Comparison of ENCODE assay signal across 10 cellular contexts in genomic region chr2:98935111-98935770, GRCh38. TPM values are rescaled to one million over a fixed set of nuclear protein-coding genes. Genes with fewer than 3 reads are reported as not detected.
DNase-seq lines count a peak whose midpoint lies in the region; ATAC-seq, FAIRE-seq and TF ChIP-seq lines count a peak whose summit lies in the region.
"Had no signal": no experiment of that assay in that cellular context is flagged by ENCODE, and none has a peak within 500 bp of the region (broad histone marks: within the 10 kb centered on the region; RNA-seq: fewer than 3 reads in every experiment).

No MANE protein-coding gene starts in this region.

- peak overlapping the region in 2 of 3 donors; percentile 16 to 40 for H3K4me3 ChIP-seq in right lobe of liver
- peak overlapping the region; percentile 31 to 59 (median 38) for H3K4me3 ChIP-seq in tibial nerve

- no peak for ATAC-seq in activated naive CD8-positive, alpha-beta T cell treated with anti-CD3 and anti-CD28 coated beads, Interleukin-2, amount 50 U/mL, for 24 hours
- ATAC-seq in right lobe of liver = no peak

- H3K9me3 ChIP-seq in right lobe of liver = no peaks in the 10 kb centered on the region
- H3K9me3 ChIP-seq in tibial nerve = no peaks in the 10 kb centered on the region

- no peak overlapping the region for H3K27ac ChIP-seq in right lobe of liver
- H3K27ac ChIP-seq in tibial nerve = peak overlapping the region in 1 of 4 donors; percentile 25

- H3K36me3 ChIP-seq in right lobe of liver (no peaks in the 10 kb centered on the region), tibial nerve (no peaks in the 10 kb centered on the region)

- H3K4me1 ChIP-seq in right lobe of liver (peaks cover 0 to 19% (median 0%) of the 10 kb centered on the region in 4 donors), tibial nerve (peaks cover 0 to 23% (median 13%) of the 10 kb centered on the region in 4 donors)

- H3K36me3 Mint-ChIP-seq in activated T-cell treated with anti-CD3 and anti-CD28 coated beads, Interleukin-2, amount 50 U/mL, for 24 hours (ENCODE audit: low read depth) = no peaks in the 10 kb centered on the region
- H3K36me3 Mint-ChIP-seq in activated naive CD8-positive, alpha-beta T cell treated with anti-CD3 and anti-CD28 coated beads, Interleukin-2, amount 50 U/mL, for 24 hours (ENCODE audit: low read depth) = no peaks in the 10 kb centered on the region

- peaks cover 71% of the 10 kb centered on the region for H3K27me3 Mint-ChIP-seq in activated T-cell treated with anti-CD3 and anti-CD28 coated beads, Interleukin-2, amount 50 U/mL, for 24 hours
- peaks cover 54% of the 10 kb centered on the region for H3K27me3 Mint-ChIP-seq in activated naive CD8-positive, alpha-beta T cell treated with anti-CD3 and anti-CD28 coated beads, Interleukin-2, amount 50 U/mL, for 24 hours

- FAIRE-seq in GM12892 (lab: Jason Lieb, UNC) = no peak
- FAIRE-seq: D721Med, small intestine had no signal

- H3K27me3 ChIP-seq in right lobe of liver (peaks cover 0 to 9% of the 10 kb centered on the region in 2 donors), tibial nerve (peaks cover 0 to 38% of the 10 kb centered on the region in 2 donors)

- 8% methylated on average over 18 of the region's 19 CpGs for WGBS in right lobe of liver (ENCODE audit: insufficient coverage, low coverage, low lambda C conversion rate, missing lambda C conversion rate)
- WGBS in tibial nerve, 2 donors = 12 to 13% methylated on average over 19 of the region's 19 CpGs

- H3K4me3 Mint-ChIP-seq in activated T-cell treated with anti-CD3 and anti-CD28 coated beads, Interleukin-2, amount 50 U/mL, for 24 hours = peak overlapping the region; percentile 63
- peak overlapping the region; percentile 50 for H3K4me3 Mint-ChIP-seq in activated naive CD8-positive, alpha-beta T cell treated with anti-CD3 and anti-CD28 coated beads, Interleukin-2, amount 50 U/mL, for 24 hours

- intact Hi-C loops in right lobe of liver (cut with DNase I) = no loop called here

- DNase-seq in activated T-cell treated with anti-CD3 and anti-CD28 coated beads, Interleukin-2, amount 50 U/mL, for 24 hours = no peak
- DNase-seq in activated T-cell treated with anti-CD3 and anti-CD28 coated beads, Interleukin-2, amount 50 U/mL, for 48 hours = no peak
- no peak for DNase-seq in activated naive CD8-positive, alpha-beta T cell treated with anti-CD3 and anti-CD28 coated beads, Interleukin-2, amount 50 U/mL, for 24 hours
- DNase-seq in right lobe of liver (no peak), tibial nerve (ENCODE audit: low spot score in 2 of 2) (no peak), GM12892 (ENCODE audit: insufficient read length) (no peak), AG08395 (ENCODE audit: low spot score) (no peak)
- DNase-seq in central memory CD4-positive, alpha-beta T cell = no peak
- DNase-seq: small intestine had no signal

- no peak for TF ChIP-seq EP300 in tibial nerve (IDR thresholded peaks at IDR 0.05)

- TF ChIP-seq CTCF in right lobe of liver (IDR thresholded peaks at IDR 0.05) (no peak), tibial nerve (IDR thresholded peaks at IDR 0.05) (no peak)

- TF ChIP-seq POLR2A in right lobe of liver (IDR thresholded peaks at IDR 0.05) (no peak), tibial nerve (IDR thresholded peaks at IDR 0.05) (no peak), GM12892 (IDR thresholded peaks at IDR 0.05; ENCODE audit: low read depth, low read length) (no peak)

- no peaks in the 10 kb centered on the region for H3K9me3 Mint-ChIP-seq in activated T-cell treated with anti-CD3 and anti-CD28 coated beads, Interleukin-2, amount 50 U/mL, for 24 hours
- no peaks in the 10 kb centered on the region for H3K9me3 Mint-ChIP-seq in activated naive CD8-positive, alpha-beta T cell treated with anti-CD3 and anti-CD28 coated beads, Interleukin-2, amount 50 U/mL, for 24 hours

- peaks cover 14% of the 10 kb centered on the region for H3K4me1 Mint-ChIP-seq in activated T-cell treated with anti-CD3 and anti-CD28 coated beads, Interleukin-2, amount 50 U/mL, for 24 hours (ENCODE audit: low read depth)
- H3K4me1 Mint-ChIP-seq in activated naive CD8-positive, alpha-beta T cell treated with anti-CD3 and anti-CD28 coated beads, Interleukin-2, amount 50 U/mL, for 24 hours = peaks cover 10% of the 10 kb centered on the region

- H3K27ac Mint-ChIP-seq in activated T-cell treated with anti-CD3 and anti-CD28 coated beads, Interleukin-2, amount 50 U/mL, for 24 hours = no peak overlapping the region
- no peak overlapping the region for H3K27ac Mint-ChIP-seq in activated naive CD8-positive, alpha-beta T cell treated with anti-CD3 and anti-CD28 coated beads, Interleukin-2, amount 50 U/mL, for 24 hours

RNA-seq across cellular contexts. Expression of gene CRACDL, which starts 0.8 kb away (rescaled TPM):
- total RNA-seq in right lobe of liver = under 1 TPM; 0.12 to 0.56 (median 0.32) TPM
- total RNA-seq in tibial nerve = 10 to 100 TPM in 3 of 4 donors, 1 to 10 TPM in 1; 7.2 to 19.0 (median 15.4) TPM
- not detected for polyA plus RNA-seq in GM12892 (2012; ENCODE audit: missing spikeins)

Comparison
In these comparisons a context has a peak if more than half of its experiments do, and no peak if none do; other contexts are left out.
1. RNA of gene CRACDL, which starts 0.8 kb away (total RNA-seq): 7.2 to 19.0 TPM in tibial nerve; 0.12 to 0.56 TPM in right lobe of liver; every median in the first group is over 4 times any median in the second.